In the genomic region with DNA sequence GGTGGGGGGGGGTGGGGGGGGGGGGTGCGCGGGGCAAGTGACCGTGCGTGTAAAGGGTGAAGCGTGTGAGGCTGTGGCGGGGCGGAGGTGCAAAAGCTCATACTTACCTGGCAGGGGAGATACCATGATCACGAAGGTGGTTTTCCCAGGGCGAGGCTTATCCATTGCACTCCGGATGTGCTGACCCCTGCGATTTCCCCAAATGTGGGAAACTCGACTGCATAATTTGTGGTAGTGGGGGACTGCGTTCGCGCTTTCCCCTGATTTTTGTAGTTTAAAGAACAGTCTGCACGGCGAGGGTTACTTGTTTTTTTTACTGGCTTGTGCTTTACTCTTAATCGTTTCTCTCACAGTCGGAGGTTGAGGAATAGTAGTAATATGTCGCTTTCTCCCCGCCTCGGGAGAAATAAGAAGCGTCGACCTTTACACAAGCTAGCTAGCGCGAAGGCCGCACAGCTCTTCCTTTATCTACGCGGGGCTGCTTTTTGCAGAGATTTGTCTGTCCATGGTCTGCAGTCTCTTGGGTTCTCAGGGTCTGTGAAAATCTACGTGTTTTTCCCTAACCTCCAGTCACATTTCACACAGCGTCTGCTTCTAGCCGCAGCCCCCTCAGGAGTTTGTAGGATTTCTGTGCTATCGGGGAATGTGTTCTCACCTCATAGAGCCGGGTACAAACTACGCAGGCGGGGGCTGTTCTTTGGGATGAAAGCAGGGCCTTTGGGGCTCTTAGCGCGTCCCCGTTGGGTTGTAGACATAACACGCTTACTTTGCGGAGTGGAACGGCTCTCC, we compare ENCODE assay signal across 8 cellular contexts.
DNase-seq lines count a peak whose midpoint lies in the region; ATAC-seq and TF ChIP-seq lines count a peak whose summit lies in the region.
"Not testable (repeated sequence)": the region's sequence is repeated elsewhere in the genome, so short reads cannot be mapped to it uniquely, and the experiment has no call there.

No MANE protein-coding gene starts in this region.

- DNase-seq in NCI-H526 treated with DMSO at 0.1 percent for 48 hours (lab: John Stamatoyannopoulos, UW) (peak; percentile 100), dermis blood vessel endothelial cell (peak; percentile 93), right lobe of liver (peak; percentile 55 to 83 (median 62))
- peak; percentile 77 for DNase-seq in activated CD4-positive, alpha-beta T cell treated with anti-CD3 and anti-CD28 coated beads, Interleukin-2, amount 50 U/mL, for 1 hour
- DNase-seq in stimulated activated CD4-positive, alpha-beta T cell treated with anti-CD3 and anti-CD28 coated beads, Interleukin-4, amount 100 ng/mL, for 1 hour = peak; percentile 63

- H3K27me3 ChIP-seq in right lobe of liver = not testable (repeated sequence)

- H3K4me3 ChIP-seq in right lobe of liver = peak overlapping the region in 2 of 3 donors; percentile 12 to 17

- TF ChIP-seq CTCF in C4-2B (conservative IDR thresholded peaks at IDR 0.05); right lobe of liver (IDR thresholded peaks at IDR 0.05): not testable (repeated sequence)

- H3K4me1 ChIP-seq in right lobe of liver = not testable (repeated sequence)

- peak; percentile 90 for TF ChIP-seq POLR2A in right lobe of liver (IDR thresholded peaks at IDR 0.05)

- H3K9me3 ChIP-seq in right lobe of liver = not testable (repeated sequence)

- H3K27ac ChIP-seq in C4-2B (peak overlapping the region; percentile 80), right lobe of liver (peak overlapping the region; percentile 81 to 88 (median 86))

- intact Hi-C loops in right lobe of liver (cut with DNase I) = not testable (repeated sequence)

- under 1% methylated on average over 34 of the region's 42 CpGs for WGBS in right lobe of liver (ENCODE audit: insufficient coverage, low coverage, low lambda C conversion rate, missing lambda C conversion rate)

- ATAC-seq in GM19372 (IDR thresholded peaks at IDR 0.05; ENCODE audit: low read depth, unreplicated experiment) = peak; percentile 93
- peak; percentile 89 for ATAC-seq in HG03520 (IDR thresholded peaks at IDR 0.05; ENCODE audit: unreplicated experiment)
- peak; percentile 87 to 93 (median 89) for ATAC-seq in right lobe of liver

- not testable (repeated sequence) for H3K36me3 ChIP-seq in right lobe of liver

Comparison
In these comparisons a context has a peak if more than half of its experiments do, and no peak if none do; other contexts are left out.
1. Peak in every context shown above with its lines: DNase-seq, ATAC-seq, H3K4me3 ChIP-seq and H3K27ac ChIP-seq.